ENCODE assay signal across 1 cellular context in the genomic region with DNA sequence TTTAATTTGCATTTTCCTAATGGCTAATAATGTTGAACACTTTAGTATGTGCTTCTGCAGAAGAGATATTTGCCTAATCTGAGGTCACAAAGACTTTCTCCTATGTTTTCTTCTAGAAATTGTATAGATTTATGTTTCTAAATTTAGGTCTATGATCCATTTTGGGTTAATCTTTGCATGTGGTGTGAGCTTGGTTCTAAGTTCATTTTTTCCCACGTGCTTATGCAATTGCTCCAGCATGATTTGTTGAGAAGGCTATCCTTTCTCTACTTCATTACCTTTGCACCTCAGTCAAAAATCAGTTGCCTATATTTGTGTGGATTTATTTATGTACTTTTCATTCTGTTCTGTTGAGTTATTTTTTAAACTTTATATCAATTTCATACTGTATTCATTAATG.
TF ChIP-seq lines count a peak whose summit lies in the region.

No MANE protein-coding gene starts in this region.

TF ChIP-seq in HepG2, 621 proteins besides CTCF, POLR2A, EP300 and RAD21 (continued from another document):
- TF ChIP-seq ZNF652 (CRISPR knock-in tag; IDR thresholded peaks at IDR 0.05; ENCODE audit: borderline replicate concordance, low read depth), result peak; percentile 51; the same call in 1 of the 2 replicates
- TF ChIP-seq GLI4 (CRISPR knock-in tag; IDR thresholded peaks at IDR 0.05; ENCODE audit: borderline replicate concordance), result no peak
- TF ChIP-seq, protein P1, sequence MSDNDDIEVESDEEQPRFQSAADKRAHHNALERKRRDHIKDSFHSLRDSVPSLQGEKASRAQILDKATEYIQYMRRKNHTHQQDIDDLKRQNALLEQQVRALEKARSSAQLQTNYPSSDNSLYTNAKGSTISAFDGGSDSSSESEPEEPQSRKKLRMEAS (IDR thresholded peaks at IDR 0.05), result 0 out of 2 replicates have a peak, but pooled peaks have one; percentile 24
- TF ChIP-seq CBX5 (CRISPR knock-in tag; IDR thresholded peaks at IDR 0.05; ENCODE audit: borderline replicate concordance), result no peak
- peak; percentile 50; the same call in 1 of the 2 replicates for TF ChIP-seq ZNF44 (CRISPR knock-in tag; IDR thresholded peaks at IDR 0.05)
- peak; percentile 4; the same call in 1 of the 2 replicates for TF ChIP-seq CEBPB (IDR thresholded peaks at IDR 0.05; ENCODE audit: borderline replicate concordance, low read depth, low read length)
- no peak for TF ChIP-seq SUZ12 (IDR thresholded peaks at IDR 0.05; ENCODE audit: low read depth, low read length)
- no peak for TF ChIP-seq ZNF788 (CRISPR knock-in tag; IDR thresholded peaks at IDR 0.05; ENCODE audit: borderline replicate concordance)
- TF ChIP-seq MATR3 (CRISPR knock-in tag; IDR thresholded peaks at IDR 0.05), result no peak
- no peak for TF ChIP-seq ZBTB42 (CRISPR knock-in tag; IDR thresholded peaks at IDR 0.05)
- TF ChIP-seq RBM39 (IDR thresholded peaks at IDR 0.05; ENCODE audit: low read depth, low read length, poor library complexity, severe bottlenecking), result no peak
- no peak for TF ChIP-seq ZNF501 (CRISPR knock-in tag; IDR thresholded peaks at IDR 0.05)
- TF ChIP-seq, protein P2, sequence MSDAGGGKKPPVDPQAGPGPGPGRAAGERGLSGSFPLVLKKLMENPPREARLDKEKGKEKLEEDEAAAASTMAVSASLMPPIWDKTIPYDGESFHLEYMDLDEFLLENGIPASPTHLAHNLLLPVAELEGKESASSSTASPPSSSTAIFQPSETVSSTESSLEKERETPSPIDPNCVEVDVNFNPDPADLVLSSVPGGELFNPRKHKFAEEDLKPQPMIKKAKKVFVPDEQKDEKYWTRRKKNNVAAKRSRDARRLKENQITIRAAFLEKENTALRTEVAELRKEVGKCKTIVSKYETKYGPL (CRISPR knock-in tag; IDR thresholded peaks at IDR 0.05), result peak; percentile 91; the same call in 1 of the 2 replicates
- TF ChIP-seq GATAD2A (CRISPR knock-in tag; IDR thresholded peaks at IDR 0.05), result 0 out of 2 replicates have a peak, but pooled peaks have one; percentile 13
- TF ChIP-seq, protein P3, sequence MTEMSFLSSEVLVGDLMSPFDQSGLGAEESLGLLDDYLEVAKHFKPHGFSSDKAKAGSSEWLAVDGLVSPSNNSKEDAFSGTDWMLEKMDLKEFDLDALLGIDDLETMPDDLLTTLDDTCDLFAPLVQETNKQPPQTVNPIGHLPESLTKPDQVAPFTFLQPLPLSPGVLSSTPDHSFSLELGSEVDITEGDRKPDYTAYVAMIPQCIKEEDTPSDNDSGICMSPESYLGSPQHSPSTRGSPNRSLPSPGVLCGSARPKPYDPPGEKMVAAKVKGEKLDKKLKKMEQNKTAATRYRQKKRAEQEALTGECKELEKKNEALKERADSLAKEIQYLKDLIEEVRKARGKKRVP (CRISPR knock-in tag; IDR thresholded peaks at IDR 0.05), result no peak
- TF ChIP-seq AKAP8 (CRISPR knock-in tag; IDR thresholded peaks at IDR 0.05), result no peak
- TF ChIP-seq, protein P4, sequence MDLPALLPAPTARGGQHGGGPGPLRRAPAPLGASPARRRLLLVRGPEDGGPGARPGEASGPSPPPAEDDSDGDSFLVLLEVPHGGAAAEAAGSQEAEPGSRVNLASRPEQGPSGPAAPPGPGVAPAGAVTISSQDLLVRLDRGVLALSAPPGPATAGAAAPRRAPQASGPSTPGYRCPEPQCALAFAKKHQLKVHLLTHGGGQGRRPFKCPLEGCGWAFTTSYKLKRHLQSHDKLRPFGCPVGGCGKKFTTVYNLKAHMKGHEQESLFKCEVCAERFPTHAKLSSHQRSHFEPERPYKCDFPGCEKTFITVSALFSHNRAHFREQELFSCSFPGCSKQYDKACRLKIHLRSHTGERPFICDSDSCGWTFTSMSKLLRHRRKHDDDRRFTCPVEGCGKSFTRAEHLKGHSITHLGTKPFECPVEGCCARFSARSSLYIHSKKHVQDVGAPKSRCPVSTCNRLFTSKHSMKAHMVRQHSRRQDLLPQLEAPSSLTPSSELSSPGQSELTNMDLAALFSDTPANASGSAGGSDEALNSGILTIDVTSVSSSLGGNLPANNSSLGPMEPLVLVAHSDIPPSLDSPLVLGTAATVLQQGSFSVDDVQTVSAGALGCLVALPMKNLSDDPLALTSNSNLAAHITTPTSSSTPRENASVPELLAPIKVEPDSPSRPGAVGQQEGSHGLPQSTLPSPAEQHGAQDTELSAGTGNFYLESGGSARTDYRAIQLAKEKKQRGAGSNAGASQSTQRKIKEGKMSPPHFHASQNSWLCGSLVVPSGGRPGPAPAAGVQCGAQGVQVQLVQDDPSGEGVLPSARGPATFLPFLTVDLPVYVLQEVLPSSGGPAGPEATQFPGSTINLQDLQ (CRISPR knock-in tag; IDR thresholded peaks at IDR 0.05), result no peak
- no peak for TF ChIP-seq NFRKB (IDR thresholded peaks at IDR 0.05)
- no peak for TF ChIP-seq ZNF143 (CRISPR knock-in tag; IDR thresholded peaks at IDR 0.05)
- no peak for TF ChIP-seq AGO1 (IDR thresholded peaks at IDR 0.05; ENCODE audit: low read depth, low read length, poor library complexity, severe bottlenecking)
- TF ChIP-seq PCBP2 (optimal IDR thresholded peaks at IDR 0.05; ENCODE audit: low read depth, low read length, poor library complexity, severe bottlenecking), result no peak
- TF ChIP-seq, protein P5, sequence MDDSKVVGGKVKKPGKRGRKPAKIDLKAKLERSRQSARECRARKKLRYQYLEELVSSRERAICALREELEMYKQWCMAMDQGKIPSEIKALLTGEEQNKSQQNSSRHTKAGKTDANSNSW (CRISPR knock-in tag; IDR thresholded peaks at IDR 0.05; ENCODE audit: borderline replicate concordance), result no peak
- no peak for TF ChIP-seq EHMT2 (IDR thresholded peaks at IDR 0.05; ENCODE audit: borderline replicate concordance, low read depth, low read length)
- peak; percentile 66 for TF ChIP-seq HNF4A (CRISPR knock-in tag; IDR thresholded peaks at IDR 0.05)
- TF ChIP-seq CEBPG (CRISPR knock-in tag; IDR thresholded peaks at IDR 0.05), result peak; percentile 41; the same call in 1 of the 2 replicates
- TF ChIP-seq STAG1 (CRISPR knock-in tag; IDR thresholded peaks at IDR 0.05), result no peak
